In genomic region chr11:46347637-46348311, GRCh38 we compare ENCODE assay signal across 8 cellular contexts. TPM values are rescaled to one million over a fixed set of nuclear protein-coding genes. Genes with fewer than 3 reads are reported as not detected.
DNase-seq lines count a peak whose midpoint lies in the region; ATAC-seq, FAIRE-seq and TF ChIP-seq lines count a peak whose summit lies in the region.

No MANE protein-coding gene starts in this region.

- H3K4me1 ChIP-seq in HUES64 (ENCODE audit: insufficient read depth, low read length) (peaks cover 64% of the 10 kb centered on the region), adipocyte (ENCODE audit: control insufficient read depth, insufficient read depth, low read length) (peaks cover 29% of the 10 kb centered on the region), keratinocyte (ENCODE audit: control insufficient read depth, extremely low read depth, insufficient read depth, low read length) (peaks cover 79% of the 10 kb centered on the region)

- peak overlapping the region; percentile 94 for H3K4me2 ChIP-seq in keratinocyte (ENCODE audit: control insufficient read depth, extremely low read depth, insufficient read depth, low read depth, low read length)

- no peaks in the 10 kb centered on the region for H3K27me3 Mint-ChIP-seq in stimulated activated naive CD8-positive, alpha-beta T cell treated with anti-CD3 and anti-CD28 coated beads, Interleukin-15, amount 100 ng/mL, for 72 hours

- H3K9ac ChIP-seq in HUES64 (ENCODE audit: low read depth, low read length), result peak overlapping the region; percentile 68
- H3K9ac ChIP-seq in adipocyte (ENCODE audit: low read length), result peak overlapping the region; percentile 92
- H3K9ac ChIP-seq in keratinocyte (ENCODE audit: control insufficient read depth, extremely low read depth, insufficient read depth, low read length), result peak overlapping the region; percentile 84

- FAIRE-seq in keratinocyte (lab: Jason Lieb, UNC), result no peak
- FAIRE-seq in urothelium cell line (lab: Jason Lieb, UNC), result no peak

- peaks cover 3% of the 10 kb centered on the region for H4K20me1 ChIP-seq in keratinocyte (ENCODE audit: control insufficient read depth, extremely low read depth, insufficient read depth, low read length)

- WGBS in HUES64, result 12% methylated on average over 63 of the region's 63 CpGs

- H3K4me1 Mint-ChIP-seq in stimulated activated naive CD8-positive, alpha-beta T cell treated with anti-CD3 and anti-CD28 coated beads, Interleukin-15, amount 100 ng/mL, for 72 hours, result peaks cover 87% of the 10 kb centered on the region

- H3K27me3 ChIP-seq in GM06990 (replicated peaks; ENCODE audit: control insufficient read depth, insufficient read depth, low read length), result no peaks in the 10 kb centered on the region
- peaks cover 15% of the 10 kb centered on the region; the same call in 1 of the 2 replicates for H3K27me3 ChIP-seq in HUES64 (ENCODE audit: insufficient read depth, low read length)
- H3K27me3 ChIP-seq in adipocyte (replicated peaks; ENCODE audit: control insufficient read depth, insufficient read depth, low read length), result no peaks in the 10 kb centered on the region
- no peaks in the 10 kb centered on the region for H3K27me3 ChIP-seq in keratinocyte (ENCODE audit: control insufficient read depth, extremely low read depth, insufficient read depth, low read length)

- H3K4me3 ChIP-seq in GM06990 (replicated peaks; ENCODE audit: low read depth, low read length) (peak overlapping the region; percentile 98), HUES64 (ENCODE audit: low read length) (peak overlapping the region; percentile 80), adipocyte (ENCODE audit: low read length) (peak overlapping the region; percentile 94), keratinocyte (ENCODE audit: control insufficient read depth in 2 of 3, extremely low read depth in 1 of 3, insufficient read depth in 2 of 3, low read depth in 1 of 3, low read length in 3 of 3) (peak overlapping the region; percentile 79 to 88 (median 86))

- TF ChIP-seq CTCF in GM06990 (IDR thresholded peaks at IDR 0.05; ENCODE audit: insufficient read depth, low read length, poor library complexity, severe bottlenecking) (peak; percentile 1), keratinocyte (optimal IDR thresholded peaks at IDR 0.05 in 1 of 3, IDR thresholded peaks at IDR 0.05 in 1 of 3, conservative IDR thresholded peaks at IDR 0.05 in 1 of 3; ENCODE audit: extremely low read depth in 1 of 3, insufficient read depth in 2 of 3, low read length in 3 of 3) (no peak)

- H3K9me3 ChIP-seq in HUES64 (ENCODE audit: insufficient read depth, low read depth, low read length), result no peaks in the 10 kb centered on the region
- H3K9me3 ChIP-seq in adipocyte (ENCODE audit: control insufficient read depth, low read length), result no peaks in the 10 kb centered on the region
- H3K9me3 ChIP-seq in keratinocyte (ENCODE audit: control insufficient read depth, low read depth, low read length), result no peaks in the 10 kb centered on the region

- ATAC-seq in stimulated activated naive CD8-positive, alpha-beta T cell treated with anti-CD3 and anti-CD28 coated beads, Interleukin-15, amount 100 ng/mL, for 72 hours, result peak; percentile 0

- H3K4me3 Mint-ChIP-seq in stimulated activated naive CD8-positive, alpha-beta T cell treated with anti-CD3 and anti-CD28 coated beads, Interleukin-15, amount 100 ng/mL, for 72 hours, result peak overlapping the region; percentile 93 to 96

- dilution Hi-C loops in keratinocyte (cut with MboI; ENCODE audit: extremely low pct_ligation_motif_present, low sequenced_read_pairs), result no loop called here

- peaks cover 67% of the 10 kb centered on the region for H3K79me2 ChIP-seq in keratinocyte (ENCODE audit: control insufficient read depth, insufficient read depth, low read length)

- peak overlapping the region in 1 of 2 donors; percentile 29 for H3K27ac Mint-ChIP-seq in stimulated activated naive CD8-positive, alpha-beta T cell treated with anti-CD3 and anti-CD28 coated beads, Interleukin-15, amount 100 ng/mL, for 72 hours

- H3K9me3 Mint-ChIP-seq in stimulated activated naive CD8-positive, alpha-beta T cell treated with anti-CD3 and anti-CD28 coated beads, Interleukin-15, amount 100 ng/mL, for 72 hours, result no peaks in the 10 kb centered on the region

- H3K27ac ChIP-seq in HUES64 (ENCODE audit: low read depth, low read length) (no peak overlapping the region), keratinocyte (ENCODE audit: control insufficient read depth, insufficient read depth, low read length) (peak overlapping the region; percentile 47)

- peaks cover 5% of the 10 kb centered on the region for H3K9me1 ChIP-seq in keratinocyte (ENCODE audit: control insufficient read depth, extremely low read depth, insufficient read depth, low read length)

- no peak overlapping the region for H2AFZ ChIP-seq in keratinocyte (ENCODE audit: control insufficient read depth, low read length)

- no peaks in the 10 kb centered on the region; the same call in 1 of the 2 replicates for H3K36me3 ChIP-seq in GM06990 (ENCODE audit: control insufficient read depth, insufficient read depth, low read length)
- peaks cover 6% of the 10 kb centered on the region; the same call in 1 of the 2 replicates for H3K36me3 ChIP-seq in HUES64 (ENCODE audit: insufficient read depth, low read length)
- no peaks in the 10 kb centered on the region for H3K36me3 ChIP-seq in adipocyte (ENCODE audit: control insufficient read depth, insufficient read depth, low read length, severe bottlenecking)
- peaks cover 3 to 12% of the 10 kb centered on the region in 2 experiments for H3K36me3 ChIP-seq in keratinocyte (ENCODE audit: control insufficient read depth in 2 of 2, extremely low read depth in 1 of 2, insufficient read depth in 2 of 2, low read length in 2 of 2)

- DNase-seq in GM06990 (ENCODE audit: extremely low read depth, insufficient read length) (no peak), adipocyte (ENCODE audit: low read depth) (peak; percentile 41), keratinocyte (ENCODE audit: low read depth, low spot score) (no peak), urothelium cell line (ENCODE audit: low spot score) (no peak), NCI-H82 treated with DMSO at 0.1 percent for 48 hours (lab: John Stamatoyannopoulos, UW; ENCODE audit: unreplicated experiment) (no peak), activated gamma-delta T cell (lab: John Stamatoyannopoulos, UW) (no peak)
- peak in 1 of 2 donors; percentile 38 for DNase-seq in stimulated activated naive CD8-positive, alpha-beta T cell treated with anti-CD3 and anti-CD28 coated beads, Interleukin-15, amount 100 ng/mL, for 72 hours

RNA-seq across cellular contexts. Expression of gene DGKZ, which starts 0.5 kb away (rescaled TPM):
- polyA plus RNA-seq in HUES64 (2013, experiment 1 of 2), result 51.0 TPM
- 50.1 TPM for polyA plus RNA-seq in HUES64 (2013, experiment 2 of 2)
- polyA plus RNA-seq in keratinocyte, result 23.3 to 43.9 TPM (median 39.1 TPM) in 3 replicates
- polyA plus RNA-seq in keratinocyte (2011; ENCODE audit: low read depth), result 31.5 TPM
- polyA plus RNA-seq in keratinocyte (2011; cell fraction: cytosol; rRNA removed), result 22.4 and 46.3 TPM in 2 replicates
- polyA plus RNA-seq in keratinocyte (2011; cell fraction: nucleus; rRNA removed), result 69.8 and 91.7 TPM in 2 replicates
- polyA plus RNA-seq in keratinocyte (2012; ENCODE audit: low replicate concordance), result 25.8 and 54.2 TPM in 2 replicates
- 40.2 to 144 TPM (median 43.0 TPM) in 3 replicates for polyA minus RNA-seq in keratinocyte
- 107 TPM for polyA minus RNA-seq in keratinocyte (2011; cell fraction: cytosol; rRNA and poly(A)+ RNA removed)
- polyA minus RNA-seq in keratinocyte (2011; cell fraction: nucleus; rRNA and poly(A)+ RNA removed), result 46.5 and 51.3 TPM in 2 replicates

RNA-seq across cellular contexts. Expression of gene MDK, which starts 33.7 kb away (rescaled TPM):
- polyA plus RNA-seq in HUES64 (2013, experiment 1 of 2), result 605 TPM
- 719 TPM for polyA plus RNA-seq in HUES64 (2013, experiment 2 of 2)
- 5.4 to 8.8 TPM (median 6.5 TPM) in 3 replicates for polyA plus RNA-seq in keratinocyte
- 3.9 TPM for polyA plus RNA-seq in keratinocyte (2011; ENCODE audit: low read depth)
- 8.3 and 14.2 TPM in 2 replicates for polyA plus RNA-seq in keratinocyte (2011; cell fraction: cytosol; rRNA removed)
- 6.0 and 10.3 TPM in 2 replicates for polyA plus RNA-seq in keratinocyte (2011; cell fraction: nucleus; rRNA removed)
- polyA plus RNA-seq in keratinocyte (2012; ENCODE audit: low replicate concordance), result 6.6 and 8.0 TPM in 2 replicates
- 1.2 to 4.6 TPM (median 1.5 TPM) in 3 replicates for polyA minus RNA-seq in keratinocyte
- 7.7 TPM for polyA minus RNA-seq in keratinocyte (2011; cell fraction: cytosol; rRNA and poly(A)+ RNA removed)
- 1.3 and 1.5 TPM in 2 replicates for polyA minus RNA-seq in keratinocyte (2011; cell fraction: nucleus; rRNA and poly(A)+ RNA removed)

RNA-seq across cellular contexts. Expression of gene CHRM4, which starts 43.8 kb away (rescaled TPM):
- 0.20 TPM for polyA plus RNA-seq in HUES64 (2013, experiment 1 of 2)
- 0.25 TPM for polyA plus RNA-seq in HUES64 (2013, experiment 2 of 2)
- polyA plus RNA-seq in keratinocyte, result 0.06 TPM in 1 of 3 replicates, not detected in the others
- not detected for polyA plus RNA-seq in keratinocyte (2011; ENCODE audit: low read depth)
- not detected in 2 replicates for polyA plus RNA-seq in keratinocyte (2011; cell fraction: cytosol; rRNA removed)
- 0.10 and 0.21 TPM in 2 replicates for polyA plus RNA-seq in keratinocyte (2011; cell fraction: nucleus; rRNA removed)
- polyA plus RNA-seq in keratinocyte (2012; ENCODE audit: low replicate concordance), result 0.17 TPM in 1 of 2 replicates, not detected in the other
- polyA minus RNA-seq in keratinocyte, result 0.42 TPM in 1 of 3 replicates, not detected in the others
- not detected for polyA minus RNA-seq in keratinocyte (2011; cell fraction: cytosol; rRNA and poly(A)+ RNA removed)
- polyA minus RNA-seq in keratinocyte (2011; cell fraction: nucleus; rRNA and poly(A)+ RNA removed), result 0.42 TPM in 1 of 2 replicates, not detected in the other
